Comparison of ENCODE assay signal across 33 cellular contexts in genomic region chrX:1578511-1579173, GRCh38. TPM values are rescaled to one million over a fixed set of nuclear protein-coding genes. Genes with fewer than 3 reads are reported as not detected.
DNase-seq lines count a peak whose midpoint lies in the region; ATAC-seq, FAIRE-seq and TF ChIP-seq lines count a peak whose summit lies in the region.
"Had no signal": no experiment of that assay in that cellular context is flagged by ENCODE, and none has a peak within 500 bp of the region (broad histone marks: within the 10 kb centered on the region; RNA-seq: fewer than 3 reads in every experiment).

No MANE protein-coding gene starts in this region.

- no peaks in the 10 kb centered on the region for H3K9me3 Mint-ChIP-seq in activated CD4-positive, alpha-beta T cell treated with anti-CD3 and anti-CD28 coated beads, Interleukin-2, amount 10 ng/mL, durations not matched to agents 24 days and 14 days
- H3K9me3 Mint-ChIP-seq in activated CD4-positive, alpha-beta T cell treated with anti-CD3 and anti-CD28 coated beads, Interleukin-2, amount 10 ng/mL, durations not matched to agents 7 days and 5 days: peaks cover 2% of the 10 kb centered on the region
- no peaks in the 10 kb centered on the region for H3K9me3 Mint-ChIP-seq in activated T-helper 1 cell treated with anti-CD3 and anti-CD28 coated beads, Interleukin-12 subunit alpha, Interleukin-12 subunit beta, Interleukin-2, Interleukin-4 antibody, amounts not matched to agents 30 ng/mL and 10 ng/mL and 1 ng/mL, durations not matched to agents 14 hours and 24 hours and 36 hours
- H3K9me3 Mint-ChIP-seq: dendritic cell treated with granulocyte-macrophage colony-stimulating factor and Interleukin-4, amounts not matched to agents 40 ng/mL and 50 ng/mL, for 4 days; memory B cell; neural crest cell; T-helper 1 cell treated with Interleukin-12 subunit alpha and Interleukin-12 subunit beta and Interleukin-4 antibody, amounts not matched to agents 30 μg/mL and 1 μg/mL, for 36 hours had no signal

- FAIRE-seq in GM12891 (lab: Jason Lieb, UNC) (peak; percentile 38), H54 (lab: Jason Lieb, UNC) (no peak)
- FAIRE-seq: islet of Langerhans, pancreas had no signal

- H3K36me3 Mint-ChIP-seq in activated CD4-positive, alpha-beta T cell treated with anti-CD3 and anti-CD28 coated beads, Interleukin-2, amount 10 ng/mL, durations not matched to agents 24 days and 14 days (ENCODE audit: low read depth): no peaks in the 10 kb centered on the region
- peaks cover 2% of the 10 kb centered on the region for H3K36me3 Mint-ChIP-seq in activated CD4-positive, alpha-beta T cell treated with anti-CD3 and anti-CD28 coated beads, Interleukin-2, amount 10 ng/mL, durations not matched to agents 7 days and 5 days (ENCODE audit: low read depth)
- no peaks in the 10 kb centered on the region for H3K36me3 Mint-ChIP-seq in activated T-helper 1 cell treated with anti-CD3 and anti-CD28 coated beads, Interleukin-12 subunit alpha, Interleukin-12 subunit beta, Interleukin-2, Interleukin-4 antibody, amounts not matched to agents 30 ng/mL and 10 ng/mL and 1 ng/mL, durations not matched to agents 14 hours and 24 hours and 36 hours (ENCODE audit: low read depth)
- H3K36me3 Mint-ChIP-seq: memory B cell had no signal

- POLR2A ChIA-PET in activated CD4-positive, alpha-beta T cell treated with anti-CD3 and anti-CD28 coated beads, Interleukin-2, amount 10 ng/mL, durations not matched to agents 7 days and 5 days (lab: Charles Lee): no interaction called here

- intact Hi-C loops in activated CD4-positive, alpha-beta T cell treated with anti-CD3 and anti-CD28 coated beads, Interleukin-2, amount 10 ng/mL, durations not matched to agents 24 days and 14 days (cut with micrococcal nuclease): no loop called here
- intact Hi-C loops in activated T-helper 1 cell treated with anti-CD3 and anti-CD28 coated beads, Interleukin-12 subunit alpha, Interleukin-12 subunit beta, Interleukin-2, Interleukin-4 antibody, amounts not matched to agents 30 ng/mL and 10 ng/mL and 1 ng/mL, durations not matched to agents 14 hours and 24 hours and 36 hours (cut with micrococcal nuclease): loop anchor here (5.0 kb wide), 1 partner anchor 331 kb away; no protein-coding TSS in a partner anchor

- CTCF ChIA-PET in activated CD4-positive, alpha-beta T cell treated with anti-CD3 and anti-CD28 coated beads, Interleukin-2, amount 10 ng/mL, durations not matched to agents 7 days and 5 days (lab: Charles Lee): no interaction called here

- DNase-seq in activated CD4-positive, alpha-beta T cell treated with anti-CD3 and anti-CD28 coated beads, Interleukin-2, amount 10 ng/mL, durations not matched to agents 24 days and 14 days: peak; percentile 57
- DNase-seq in activated CD4-positive, alpha-beta T cell treated with anti-CD3 and anti-CD28 coated beads, Interleukin-2, amount 10 ng/mL, durations not matched to agents 7 days and 5 days: no peak
- no peak for DNase-seq in GM12891 (ENCODE audit: insufficient read length, low spot score)
- DNase-seq in activated T-helper 1 cell treated with anti-CD3 and anti-CD28 coated beads, Interleukin-12 subunit alpha, Interleukin-12 subunit beta, Interleukin-2, Interleukin-4 antibody, amounts not matched to agents 30 ng/mL and 10 ng/mL and 1 ng/mL, durations not matched to agents 14 hours and 24 hours and 36 hours (ENCODE audit: low spot score): no peak
- peak; percentile 4 for DNase-seq in stimulated activated naive CD8-positive, alpha-beta T cell treated with anti-CD3 and anti-CD28 coated beads, Interleukin-15, Interleukin-2, amounts not matched to agents 100 U/mL and 50 U/mL, for 24 hours
- DNase-seq in ecto neural progenitor cell (ENCODE audit: low spot score): no peak
- DNase-seq in NCI-H82 (lab: John Stamatoyannopoulos, UW): no peak
- no peak for DNase-seq in H54 (ENCODE audit: insufficient read length, low spot score)
- DNase-seq: activated naive CD4-positive, alpha-beta T cell treated with Interleukin-2 at 50 U/mL for 16 hours; body of pancreas; endodermal cell; foreskin fibroblast; NCI-H1694; NCI-H446; NCI-H748 treated with DMSO at 0.1 percent for 48 hours; pancreas; retina; RPMI8226; stimulated activated naive CD4-positive, alpha-beta T cell; upper lobe of right lung had no signal

- TF ChIP-seq POLR2A in GM12891 (IDR thresholded peaks at IDR 0.05; ENCODE audit: low read depth, low read length) (no peak), H54 (IDR thresholded peaks at IDR 0.05; ENCODE audit: low read depth, low read length) (no peak)

- no peak for ATAC-seq in stimulated activated naive CD8-positive, alpha-beta T cell treated with anti-CD3 and anti-CD28 coated beads, Interleukin-15, Interleukin-2, amounts not matched to agents 100 U/mL and 50 U/mL, for 24 hours
- ATAC-seq: activated CD4-positive, CD25-positive, alpha-beta regulatory T cell treated with anti-CD3 and anti-CD28 coated beads, Interleukin-2, amount 50 U/mL, for 24 hours; body of pancreas; esophagus mucosa; left lobe of liver; pancreas; upper lobe of right lung had no signal

- H3K4me1 Mint-ChIP-seq in activated CD4-positive, alpha-beta T cell treated with anti-CD3 and anti-CD28 coated beads, Interleukin-2, amount 10 ng/mL, durations not matched to agents 24 days and 14 days: peaks cover 17% of the 10 kb centered on the region
- peaks cover 20% of the 10 kb centered on the region for H3K4me1 Mint-ChIP-seq in activated CD4-positive, alpha-beta T cell treated with anti-CD3 and anti-CD28 coated beads, Interleukin-2, amount 10 ng/mL, durations not matched to agents 7 days and 5 days
- peaks cover 18% of the 10 kb centered on the region for H3K4me1 Mint-ChIP-seq in activated T-helper 1 cell treated with anti-CD3 and anti-CD28 coated beads, Interleukin-12 subunit alpha, Interleukin-12 subunit beta, Interleukin-2, Interleukin-4 antibody, amounts not matched to agents 30 ng/mL and 10 ng/mL and 1 ng/mL, durations not matched to agents 14 hours and 24 hours and 36 hours (ENCODE audit: low read depth)
- H3K4me1 Mint-ChIP-seq: endodermal cell, neural crest cell had no signal

- no peak overlapping the region for H3K4me3 Mint-ChIP-seq in activated CD4-positive, alpha-beta T cell treated with anti-CD3 and anti-CD28 coated beads, Interleukin-2, amount 10 ng/mL, durations not matched to agents 24 days and 14 days
- no peak overlapping the region for H3K4me3 Mint-ChIP-seq in activated CD4-positive, alpha-beta T cell treated with anti-CD3 and anti-CD28 coated beads, Interleukin-2, amount 10 ng/mL, durations not matched to agents 7 days and 5 days
- H3K4me3 Mint-ChIP-seq in activated T-helper 1 cell treated with anti-CD3 and anti-CD28 coated beads, Interleukin-12 subunit alpha, Interleukin-12 subunit beta, Interleukin-2, Interleukin-4 antibody, amounts not matched to agents 30 ng/mL and 10 ng/mL and 1 ng/mL, durations not matched to agents 14 hours and 24 hours and 36 hours: no peak overlapping the region
- H3K4me3 Mint-ChIP-seq: dendritic cell treated with granulocyte-macrophage colony-stimulating factor and Interleukin-4, amounts not matched to agents 40 ng/mL and 50 ng/mL, for 4 days; endodermal cell; memory B cell; neural crest cell; T-helper 1 cell treated with Interleukin-12 subunit alpha and Interleukin-12 subunit beta and Interleukin-4 antibody, amounts not matched to agents 30 μg/mL and 1 μg/mL, for 36 hours had no signal

- H3K27ac Mint-ChIP-seq in activated CD4-positive, alpha-beta T cell treated with anti-CD3 and anti-CD28 coated beads, Interleukin-2, amount 10 ng/mL, durations not matched to agents 24 days and 14 days: no peak overlapping the region
- no peak overlapping the region for H3K27ac Mint-ChIP-seq in activated CD4-positive, alpha-beta T cell treated with anti-CD3 and anti-CD28 coated beads, Interleukin-2, amount 10 ng/mL, durations not matched to agents 7 days and 5 days
- peak overlapping the region; percentile 36 for H3K27ac Mint-ChIP-seq in activated T-helper 1 cell treated with anti-CD3 and anti-CD28 coated beads, Interleukin-12 subunit alpha, Interleukin-12 subunit beta, Interleukin-2, Interleukin-4 antibody, amounts not matched to agents 30 ng/mL and 10 ng/mL and 1 ng/mL, durations not matched to agents 14 hours and 24 hours and 36 hours
- H3K27ac Mint-ChIP-seq: dendritic cell treated with granulocyte-macrophage colony-stimulating factor and Interleukin-4, amounts not matched to agents 40 ng/mL and 50 ng/mL, for 4 days; endodermal cell; memory B cell; T-helper 1 cell treated with Interleukin-12 subunit alpha and Interleukin-12 subunit beta and Interleukin-4 antibody, amounts not matched to agents 30 μg/mL and 1 μg/mL, for 36 hours had no signal

- H3K27me3 Mint-ChIP-seq in activated CD4-positive, alpha-beta T cell treated with anti-CD3 and anti-CD28 coated beads, Interleukin-2, amount 10 ng/mL, durations not matched to agents 24 days and 14 days: no peaks in the 10 kb centered on the region
- H3K27me3 Mint-ChIP-seq in activated CD4-positive, alpha-beta T cell treated with anti-CD3 and anti-CD28 coated beads, Interleukin-2, amount 10 ng/mL, durations not matched to agents 7 days and 5 days: no peaks in the 10 kb centered on the region
- no peaks in the 10 kb centered on the region for H3K27me3 Mint-ChIP-seq in activated T-helper 1 cell treated with anti-CD3 and anti-CD28 coated beads, Interleukin-12 subunit alpha, Interleukin-12 subunit beta, Interleukin-2, Interleukin-4 antibody, amounts not matched to agents 30 ng/mL and 10 ng/mL and 1 ng/mL, durations not matched to agents 14 hours and 24 hours and 36 hours (ENCODE audit: insufficient read depth)
- H3K27me3 Mint-ChIP-seq: dendritic cell treated with granulocyte-macrophage colony-stimulating factor and Interleukin-4, amounts not matched to agents 40 ng/mL and 50 ng/mL, for 4 days; memory B cell had no signal

RNA-seq across cellular contexts. Expression of gene AKAP17A, which starts 12.8 kb away (rescaled TPM):
- 59.6 and 62.0 TPM in 2 replicates for total RNA-seq in activated CD4-positive, alpha-beta T cell treated with anti-CD3 and anti-CD28 coated beads, Interleukin-2, amount 10 ng/mL, durations not matched to agents 24 days and 14 days
- total RNA-seq in activated CD4-positive, alpha-beta T cell treated with anti-CD3 and anti-CD28 coated beads, Interleukin-2, amount 10 ng/mL, durations not matched to agents 7 days and 5 days: 10 to 100 TPM; 61.6 to 66.5 TPM
- polyA plus RNA-seq in GM12891 (2012; ENCODE audit: low read depth, missing spikeins): 43.9 TPM
- total RNA-seq in activated T-helper 1 cell treated with anti-CD3 and anti-CD28 coated beads, Interleukin-12 subunit alpha, Interleukin-12 subunit beta, Interleukin-2, Interleukin-4 antibody, amounts not matched to agents 30 ng/mL and 10 ng/mL and 1 ng/mL, durations not matched to agents 14 hours and 24 hours and 36 hours: 63.9 and 66.1 TPM in 2 replicates

RNA-seq across cellular contexts. Expression of gene ASMT, which starts 36.2 kb away (rescaled TPM):
- 0.21 TPM in 1 of 2 replicates, not detected in the other for total RNA-seq in activated CD4-positive, alpha-beta T cell treated with anti-CD3 and anti-CD28 coated beads, Interleukin-2, amount 10 ng/mL, durations not matched to agents 24 days and 14 days
- total RNA-seq in activated CD4-positive, alpha-beta T cell treated with anti-CD3 and anti-CD28 coated beads, Interleukin-2, amount 10 ng/mL, durations not matched to agents 7 days and 5 days: not detected
- polyA plus RNA-seq in GM12891 (2012; ENCODE audit: low read depth, missing spikeins): 1.7 TPM
- total RNA-seq in activated T-helper 1 cell treated with anti-CD3 and anti-CD28 coated beads, Interleukin-12 subunit alpha, Interleukin-12 subunit beta, Interleukin-2, Interleukin-4 antibody, amounts not matched to agents 30 ng/mL and 10 ng/mL and 1 ng/mL, durations not matched to agents 14 hours and 24 hours and 36 hours: not detected in 2 replicates
- total RNA-seq: A673, body of pancreas, endodermal cell, esophagus mucosa, left lobe of liver, LHCN-M2, skeletal muscle tissue, upper lobe of right lung had no signal

RNA-seq across cellular contexts. Expression of gene P2RY8, which starts 41.7 kb away (rescaled TPM):
- 19.1 and 19.5 TPM in 2 replicates for total RNA-seq in activated CD4-positive, alpha-beta T cell treated with anti-CD3 and anti-CD28 coated beads, Interleukin-2, amount 10 ng/mL, durations not matched to agents 24 days and 14 days
- total RNA-seq in activated CD4-positive, alpha-beta T cell treated with anti-CD3 and anti-CD28 coated beads, Interleukin-2, amount 10 ng/mL, durations not matched to agents 7 days and 5 days: 100 to 1,000 TPM in 1 of 2 experiments, 10 to 100 TPM in 1; 99.1 to 107 TPM
- 42.6 TPM for polyA plus RNA-seq in GM12891 (2012; ENCODE audit: low read depth, missing spikeins)
- total RNA-seq in activated T-helper 1 cell treated with anti-CD3 and anti-CD28 coated beads, Interleukin-12 subunit alpha, Interleukin-12 subunit beta, Interleukin-2, Interleukin-4 antibody, amounts not matched to agents 30 ng/mL and 10 ng/mL and 1 ng/mL, durations not matched to agents 14 hours and 24 hours and 36 hours: 20.4 and 21.8 TPM in 2 replicates
- total RNA-seq: A673, endodermal cell, neural crest cell, SK-MEL-5, temporal lobe had no signal

Comparison
In these comparisons a context has a peak if more than half of its experiments do, and no peak if none do; other contexts are left out.
1. DNase-seq: peak in activated CD4-positive, alpha-beta T cell treated with anti-CD3 and anti-CD28 coated beads, Interleukin-2, amount 10 ng/mL, durations not matched to agents 24 days and 14 days (single experiment) and stimulated activated naive CD8-positive, alpha-beta T cell treated with anti-CD3 and anti-CD28 coated beads, Interleukin-15, Interleukin-2, amounts not matched to agents 100 U/mL and 50 U/mL, for 24 hours (single experiment); none in activated CD4-positive, alpha-beta T cell treated with anti-CD3 and anti-CD28 coated beads, Interleukin-2, amount 10 ng/mL, durations not matched to agents 7 days and 5 days (single experiment), GM12891 (single experiment), activated T-helper 1 cell treated with anti-CD3 and anti-CD28 coated beads, Interleukin-12 subunit alpha, Interleukin-12 subunit beta, Interleukin-2, Interleukin-4 antibody, amounts not matched to agents 30 ng/mL and 10 ng/mL and 1 ng/mL, durations not matched to agents 14 hours and 24 hours and 36 hours (single experiment), ecto neural progenitor cell (single experiment), NCI-H82 (single experiment) and H54 (single experiment).